12 cellular contexts compared by ENCODE assay signal in the genomic region with DNA sequence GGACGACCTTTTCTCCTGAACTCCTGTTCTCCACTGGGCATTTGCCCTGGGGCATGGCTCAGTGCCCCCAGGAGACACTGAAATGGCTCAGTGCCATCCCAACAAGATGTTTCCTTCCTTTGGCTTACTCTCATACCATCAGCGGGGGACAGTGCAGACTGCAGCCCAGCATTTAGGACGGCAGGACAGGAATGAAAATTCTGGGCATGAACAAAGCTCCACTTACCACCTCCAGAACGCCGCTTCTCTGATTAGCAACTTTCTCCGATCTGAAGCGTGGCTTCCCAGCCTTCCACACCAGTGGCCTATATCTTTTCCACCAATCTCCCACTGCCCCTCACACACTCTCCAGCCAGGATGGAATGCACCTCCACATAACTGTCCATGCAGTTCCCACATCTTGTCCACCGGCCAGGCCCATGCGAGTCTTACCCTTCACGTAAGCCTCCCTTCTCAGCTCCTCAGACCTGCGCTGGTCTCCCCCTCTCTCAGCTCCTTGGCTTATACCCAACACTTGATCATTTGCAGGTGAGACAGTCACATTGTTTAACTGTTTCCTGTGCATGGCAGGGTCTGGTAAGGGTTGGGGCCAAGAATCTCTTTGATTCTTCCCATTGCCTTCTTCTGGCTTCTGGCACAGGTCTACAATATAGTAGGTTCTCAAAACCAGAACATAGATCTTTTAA.
DNase-seq lines count a peak whose midpoint lies in the region; ATAC-seq and TF ChIP-seq lines count a peak whose summit lies in the region.
"Had no signal": no experiment of that assay in that cellular context is flagged by ENCODE, and none has a peak within 500 bp of the region (broad histone marks: within the 10 kb centered on the region; RNA-seq: fewer than 3 reads in every experiment).

No MANE protein-coding gene starts in this region.

- CTCF ChIA-PET in activated CD8-positive, alpha-beta memory T cell treated with anti-CD3 and anti-CD28 coated beads, Interleukin-2, amount 10 ng/mL, durations not matched to agents 7 days and 5 days (lab: Charles Lee): interaction anchor here (0.8 to 2.2 kb wide), 5 partner anchors 12 to 23 kb away, joined by 3 to 16 read pairs (median 4); no protein-coding TSS in a partner anchor

- peak overlapping the region; percentile 99 for H3K27ac Mint-ChIP-seq in activated CD8-positive, alpha-beta memory T cell treated with anti-CD3 and anti-CD28 coated beads, Interleukin-2, amount 10 ng/mL, durations not matched to agents 7 days and 5 days

- TF ChIP-seq EP300 in gastroesophageal sphincter (IDR thresholded peaks at IDR 0.05): no peak

- H3K36me3 ChIP-seq in gastroesophageal sphincter (no peaks in the 10 kb centered on the region), stomach smooth muscle (ENCODE audit: control insufficient read depth in 2 of 2, insufficient read depth in 2 of 2, low read length in 2 of 2) (no peaks in the 10 kb centered on the region)

- H3K4me1 ChIP-seq in gastroesophageal sphincter (peaks cover 0 to 55% (median 29%) of the 10 kb centered on the region in 3 donors), stomach smooth muscle (ENCODE audit: control insufficient read depth, insufficient read depth, low read length) (peaks cover 33% of the 10 kb centered on the region)

- DNase-seq in activated CD8-positive, alpha-beta memory T cell treated with anti-CD3 and anti-CD28 coated beads, Interleukin-2, amount 10 ng/mL, durations not matched to agents 7 days and 5 days: no peak
- no peak for DNase-seq in activated CD8-positive, alpha-beta memory T cell treated with anti-CD3 and anti-CD28 coated beads, Interleukin-2, amount 50 U/mL, for 48 hours
- DNase-seq in activated T-cell treated with anti-CD3 and anti-CD28 coated beads, Interleukin-2, amount 50 U/mL, for 4 hours: no peak
- DNase-seq in RPMI8226 (no peak), COLO668 (lab: John Stamatoyannopoulos, UW; ENCODE audit: unreplicated experiment) (no peak), GF-D8 (lab: John Stamatoyannopoulos, UW) (no peak)
- DNase-seq: ACHN, amniotic stem cell, NCI-H146, SIG-M5 had no signal

- peak; percentile 20 for ATAC-seq in activated CD8-positive, alpha-beta memory T cell treated with anti-CD3 and anti-CD28 coated beads, Interleukin-2, amount 10 ng/mL, durations not matched to agents 7 days and 5 days
- ATAC-seq in activated T-cell treated with anti-CD3 and anti-CD28 coated beads, Interleukin-2, amount 50 U/mL, for 4 hours: peak; percentile 8 to 22
- ATAC-seq in gastroesophageal sphincter: no peak

- TF ChIP-seq POLR2A in gastroesophageal sphincter (IDR thresholded peaks at IDR 0.05): no peak

- H3K9me3 ChIP-seq in gastroesophageal sphincter (no peaks in the 10 kb centered on the region), stomach smooth muscle (ENCODE audit: control insufficient read depth in 2 of 2, low read length in 2 of 2) (no peaks in the 10 kb centered on the region)

- peak overlapping the region in 1 of 2 donors; percentile 80 for H3K9ac ChIP-seq in stomach smooth muscle (ENCODE audit: low read length in 2 of 2)

- H3K4me1 Mint-ChIP-seq in activated CD8-positive, alpha-beta memory T cell treated with anti-CD3 and anti-CD28 coated beads, Interleukin-2, amount 10 ng/mL, durations not matched to agents 7 days and 5 days: peaks cover 90% of the 10 kb centered on the region
- peaks cover 91% of the 10 kb centered on the region for H3K4me1 Mint-ChIP-seq in activated T-cell treated with anti-CD3 and anti-CD28 coated beads, Interleukin-2, amount 50 U/mL, for 4 hours (ENCODE audit: low read depth)

- H3K27me3 Mint-ChIP-seq in activated CD8-positive, alpha-beta memory T cell treated with anti-CD3 and anti-CD28 coated beads, Interleukin-2, amount 10 ng/mL, durations not matched to agents 7 days and 5 days: no peaks in the 10 kb centered on the region
- H3K27me3 Mint-ChIP-seq in activated T-cell treated with anti-CD3 and anti-CD28 coated beads, Interleukin-2, amount 50 U/mL, for 4 hours (ENCODE audit: low read depth): no peaks in the 10 kb centered on the region

- H3K4me3 ChIP-seq in gastroesophageal sphincter (peak overlapping the region in 1 of 2 donors; percentile 19), stomach smooth muscle (ENCODE audit: low read length in 2 of 2) (peak overlapping the region; percentile 68 to 73)

- 86 to 88% methylated on average over 3 to 11 of the region's 11 CpGs for WGBS in gastroesophageal sphincter (ENCODE audit: low coverage in 1 of 2), 2 donors

- H3K4me3 Mint-ChIP-seq in activated CD8-positive, alpha-beta memory T cell treated with anti-CD3 and anti-CD28 coated beads, Interleukin-2, amount 10 ng/mL, durations not matched to agents 7 days and 5 days: peak overlapping the region; percentile 75
- peak overlapping the region; percentile 88 for H3K4me3 Mint-ChIP-seq in activated T-cell treated with anti-CD3 and anti-CD28 coated beads, Interleukin-2, amount 50 U/mL, for 4 hours

- no peak for TF ChIP-seq CTCF in gastroesophageal sphincter (IDR thresholded peaks at IDR 0.05)

- peak overlapping the region in 3 of 4 donors; percentile 59 to 76 (median 61) for H3K27ac ChIP-seq in gastroesophageal sphincter
- H3K27ac ChIP-seq in stomach smooth muscle (ENCODE audit: low read length): peak overlapping the region; percentile 90

- H3K36me3 Mint-ChIP-seq in activated CD8-positive, alpha-beta memory T cell treated with anti-CD3 and anti-CD28 coated beads, Interleukin-2, amount 10 ng/mL, durations not matched to agents 7 days and 5 days: peaks cover 41% of the 10 kb centered on the region
- peaks cover 44% of the 10 kb centered on the region for H3K36me3 Mint-ChIP-seq in activated T-cell treated with anti-CD3 and anti-CD28 coated beads, Interleukin-2, amount 50 U/mL, for 4 hours (ENCODE audit: insufficient read depth)

- H3K27me3 ChIP-seq in gastroesophageal sphincter: no peaks in the 10 kb centered on the region
- H3K27me3 ChIP-seq in stomach smooth muscle (ENCODE audit: control insufficient read depth in 1 of 2, insufficient read depth in 2 of 2, low read length in 2 of 2): no peaks in the 10 kb centered on the region

- no peaks in the 10 kb centered on the region for H3K9me3 Mint-ChIP-seq in activated CD8-positive, alpha-beta memory T cell treated with anti-CD3 and anti-CD28 coated beads, Interleukin-2, amount 10 ng/mL, durations not matched to agents 7 days and 5 days (ENCODE audit: low read depth)
- H3K9me3 Mint-ChIP-seq in activated T-cell treated with anti-CD3 and anti-CD28 coated beads, Interleukin-2, amount 50 U/mL, for 4 hours: no peaks in the 10 kb centered on the region
